17 cellular contexts compared by ENCODE assay signal in the genomic region with DNA sequence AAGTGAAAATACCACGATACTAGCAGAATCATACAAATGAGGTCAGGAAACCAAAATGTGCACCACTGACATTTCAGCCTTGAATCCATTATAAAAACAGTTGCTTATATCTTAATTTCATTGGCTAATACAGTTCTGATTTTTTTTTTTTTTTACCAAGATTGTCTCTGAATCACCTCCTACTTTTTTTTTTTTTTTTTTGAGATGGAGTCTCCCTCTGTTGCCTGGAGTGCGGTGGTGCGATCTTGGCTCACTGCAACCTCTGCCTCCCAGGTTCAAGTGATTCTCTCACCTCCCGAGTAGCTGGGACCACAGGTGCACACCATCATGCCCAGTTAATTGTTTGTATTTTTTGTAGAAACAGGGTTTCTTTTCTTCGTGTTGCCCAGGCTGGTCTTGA.
"Had no signal": no experiment of that assay in that cellular context is flagged by ENCODE, and none has a peak within 500 bp of the region (broad histone marks: within the 10 kb centered on the region; RNA-seq: fewer than 3 reads in every experiment).

No MANE protein-coding gene starts in this region.

- H3K27me3 Mint-ChIP-seq: activated naive CD8-positive, alpha-beta T cell treated with anti-CD3 and anti-CD28 coated beads for 36 hours had no signal

- H3K27ac Mint-ChIP-seq: activated CD8-positive, alpha-beta memory T cell treated with anti-CD3 and anti-CD28 coated beads, Interleukin-2, amount 10 ng/mL, durations not matched to agents 7 days and 5 days; activated naive CD8-positive, alpha-beta T cell treated with anti-CD3 and anti-CD28 coated beads for 36 hours had no signal

- H3K27ac ChIP-seq: dorsolateral prefrontal cortex, epithelial cell of prostate, tibial nerve, uterus had no signal

- H3K27me3 ChIP-seq: dorsolateral prefrontal cortex, tibial nerve, uterus had no signal

- H3K36me3 ChIP-seq: tibial nerve, uterus had no signal

- ATAC-seq: activated CD4-positive, CD25-positive, alpha-beta regulatory T cell treated with anti-CD3 and anti-CD28 coated beads, Interleukin-2, amount 50 U/mL, for 24 hours; activated CD8-positive, alpha-beta memory T cell treated with anti-CD3 and anti-CD28 coated beads, Interleukin-2, amount 10 ng/mL, durations not matched to agents 7 days and 5 days; left lobe of liver had no signal

- H3K36me3 Mint-ChIP-seq: activated CD8-positive, alpha-beta memory T cell treated with anti-CD3 and anti-CD28 coated beads, Interleukin-2, amount 10 ng/mL, durations not matched to agents 7 days and 5 days; activated naive CD8-positive, alpha-beta T cell treated with anti-CD3 and anti-CD28 coated beads for 36 hours had no signal

- H3K9me3 ChIP-seq: tibial nerve, uterus had no signal

- H3K9me3 Mint-ChIP-seq: activated naive CD8-positive, alpha-beta T cell treated with anti-CD3 and anti-CD28 coated beads for 36 hours had no signal

- H3K4me3 ChIP-seq: dorsolateral prefrontal cortex, tibial nerve, uterus had no signal

- DNase-seq: activated CD4-positive, alpha-beta T cell treated with anti-CD3 and anti-CD28 coated beads, Interleukin-2, amount 50 U/mL, for 4 hours; activated CD8-positive, alpha-beta memory T cell treated with anti-CD3 and anti-CD28 coated beads, Interleukin-2, amount 10 ng/mL, durations not matched to agents 7 days and 5 days; activated naive CD4-positive, alpha-beta T cell; activated naive CD8-positive, alpha-beta T cell treated with anti-CD3 and anti-CD28 coated beads for 36 hours; amygdala; head of caudate nucleus; kidney; midbrain; stimulated activated naive CD4-positive, alpha-beta T cell treated with Interleukin-2 at 50 U/mL for 16 hours; T1000; uterus had no signal

- H3K4me1 ChIP-seq: uterus had no signal

- H3K4me1 Mint-ChIP-seq: activated CD8-positive, alpha-beta memory T cell treated with anti-CD3 and anti-CD28 coated beads, Interleukin-2, amount 10 ng/mL, durations not matched to agents 7 days and 5 days; activated naive CD8-positive, alpha-beta T cell treated with anti-CD3 and anti-CD28 coated beads for 36 hours had no signal

- H3K4me3 Mint-ChIP-seq: activated CD8-positive, alpha-beta memory T cell treated with anti-CD3 and anti-CD28 coated beads, Interleukin-2, amount 10 ng/mL, durations not matched to agents 7 days and 5 days; activated naive CD8-positive, alpha-beta T cell treated with anti-CD3 and anti-CD28 coated beads for 36 hours; nephron had no signal
